ENCODE assay signal across 20 cellular contexts in the genomic region with DNA sequence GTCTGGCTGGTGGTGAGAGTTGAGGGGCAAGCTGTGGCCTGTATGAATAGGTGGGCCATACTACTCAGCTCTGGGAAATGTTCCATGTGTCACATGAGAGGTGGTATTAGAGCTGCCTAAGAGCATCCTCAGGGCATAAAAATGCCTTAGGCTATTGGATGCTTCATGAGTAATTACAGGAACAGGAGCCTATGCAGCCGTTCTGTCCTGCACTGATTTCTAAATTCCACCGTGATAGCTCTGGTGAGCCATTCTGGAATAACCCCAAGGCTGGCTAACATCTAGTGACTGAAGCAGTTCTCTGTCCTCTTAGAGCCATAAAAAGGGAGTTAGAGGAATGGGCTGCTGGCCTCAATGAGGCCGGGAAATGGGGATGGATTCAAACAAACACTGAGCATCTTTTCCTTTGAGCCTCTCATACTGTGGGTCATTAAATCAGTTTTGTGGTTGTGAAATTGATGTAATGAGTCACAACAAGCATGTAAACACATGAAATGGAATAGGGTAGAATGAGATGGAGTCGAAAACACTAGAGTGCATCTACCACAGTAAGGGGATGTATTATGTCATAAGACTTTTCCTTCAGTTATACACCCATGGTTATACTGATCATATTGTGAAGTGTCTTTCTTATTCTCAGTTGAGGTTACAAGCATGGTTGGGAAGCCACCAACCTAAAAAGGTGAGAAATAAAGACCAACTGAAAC. TPM values are rescaled to one million over a fixed set of nuclear protein-coding genes. Genes with fewer than 3 reads are reported as not detected.
DNase-seq lines count a peak whose midpoint lies in the region; ATAC-seq and TF ChIP-seq lines count a peak whose summit lies in the region.
"Had no signal": no experiment of that assay in that cellular context is flagged by ENCODE, and none has a peak within 500 bp of the region (broad histone marks: within the 10 kb centered on the region; RNA-seq: fewer than 3 reads in every experiment).

No MANE protein-coding gene starts in this region.

- no peaks in the 10 kb centered on the region for H3K9me3 ChIP-seq in esophagus muscularis mucosa
- H3K9me3 ChIP-seq: heart left ventricle had no signal

- intact Hi-C loops in esophagus muscularis mucosa (cut with DNase I): no loop called here

- H3K27me3 Mint-ChIP-seq in stimulated activated memory B cell treated with anti-CD40 and anti-IgM and Interleukin-4, amounts not matched to agents 10 μg/mL and 1 μg/mL and 100 μg/mL, for 72 hours: no peaks in the 10 kb centered on the region

- no peaks in the 10 kb centered on the region for H3K4me1 Mint-ChIP-seq in stimulated activated memory B cell treated with anti-CD40 and anti-IgM and Interleukin-4, amounts not matched to agents 10 μg/mL and 1 μg/mL and 100 μg/mL, for 72 hours
- H3K4me1 Mint-ChIP-seq: activated CD4-positive, alpha-beta T cell treated with anti-CD3 and anti-CD28 coated beads, Interleukin-2, amount 10 ng/mL, durations not matched to agents 24 days and 14 days; activated naive CD8-positive, alpha-beta T cell treated with anti-CD3 and anti-CD28 coated beads, Interleukin-2, amount 10 ng/mL, durations not matched to agents 7 days and 5 days had no signal

- H3K36me3 ChIP-seq in esophagus muscularis mucosa: peaks cover 10 to 38% (median 25%) of the 10 kb centered on the region in 4 donors

- no peaks in the 10 kb centered on the region for H3K27me3 ChIP-seq in esophagus muscularis mucosa
- H3K27me3 ChIP-seq: heart left ventricle had no signal

- TF ChIP-seq POLR2A in esophagus muscularis mucosa (IDR thresholded peaks at IDR 0.05; ENCODE audit: low read depth): no peak

- H3K4me1 ChIP-seq in esophagus muscularis mucosa: peaks cover 3 to 55% (median 27%) of the 10 kb centered on the region in 4 donors

- H3K4me3 Mint-ChIP-seq in stimulated activated memory B cell treated with anti-CD40 and anti-IgM and Interleukin-4, amounts not matched to agents 10 μg/mL and 1 μg/mL and 100 μg/mL, for 72 hours: no peak overlapping the region
- H3K4me3 Mint-ChIP-seq: activated CD4-positive, alpha-beta T cell treated with anti-CD3 and anti-CD28 coated beads, Interleukin-2, amount 10 ng/mL, durations not matched to agents 24 days and 14 days; activated naive CD8-positive, alpha-beta T cell treated with anti-CD3 and anti-CD28 coated beads, Interleukin-2, amount 10 ng/mL, durations not matched to agents 7 days and 5 days; type B pancreatic cell had no signal

- no peaks in the 10 kb centered on the region for H3K9me3 Mint-ChIP-seq in stimulated activated memory B cell treated with anti-CD40 and anti-IgM and Interleukin-4, amounts not matched to agents 10 μg/mL and 1 μg/mL and 100 μg/mL, for 72 hours
- H3K9me3 Mint-ChIP-seq: activated CD4-positive, alpha-beta T cell treated with anti-CD3 and anti-CD28 coated beads, Interleukin-2, amount 10 ng/mL, durations not matched to agents 24 days and 14 days; activated naive CD8-positive, alpha-beta T cell treated with anti-CD3 and anti-CD28 coated beads, Interleukin-2, amount 10 ng/mL, durations not matched to agents 7 days and 5 days had no signal

- H3K27ac ChIP-seq in esophagus muscularis mucosa (replicated peaks in 1 of 4): peak overlapping the region in 1 of 4 donors; percentile 31
- H3K27ac ChIP-seq: heart left ventricle had no signal

- 58% methylated on average over 4 of the region's 4 CpGs for WGBS in esophagus muscularis mucosa

- H3K36me3 Mint-ChIP-seq in stimulated activated memory B cell treated with anti-CD40 and anti-IgM and Interleukin-4, amounts not matched to agents 10 μg/mL and 1 μg/mL and 100 μg/mL, for 72 hours: peaks cover 15% of the 10 kb centered on the region
- H3K36me3 Mint-ChIP-seq: activated naive CD8-positive, alpha-beta T cell treated with anti-CD3 and anti-CD28 coated beads, Interleukin-2, amount 10 ng/mL, durations not matched to agents 7 days and 5 days; type B pancreatic cell had no signal

- no peak for ATAC-seq in stimulated activated memory B cell treated with anti-CD40 and anti-IgM and Interleukin-4, amounts not matched to agents 10 μg/mL and 1 μg/mL and 100 μg/mL, for 72 hours
- no peak for ATAC-seq in GM18873 (IDR thresholded peaks at IDR 0.05; ENCODE audit: low FRiP score, unreplicated experiment)
- ATAC-seq: K562 had no signal

- TF ChIP-seq CTCF in AG10803 (conservative IDR thresholded peaks at IDR 0.05; ENCODE audit: low read length) (no peak), esophagus muscularis mucosa (IDR thresholded peaks at IDR 0.05) (no peak)

- H3K4me3 ChIP-seq in AG10803 (ENCODE audit: low read length): no peak overlapping the region
- no peak overlapping the region for H3K4me3 ChIP-seq in esophagus muscularis mucosa
- H3K4me3 ChIP-seq: heart left ventricle, K562 had no signal

- DNase-seq in AG10803 (ENCODE audit: low read depth): peak; percentile 23
- peak; percentile 29 for DNase-seq in GM04504 (ENCODE audit: low read depth)
- peak; percentile 20 for DNase-seq in NCI-H1694 (lab: John Stamatoyannopoulos, UW)
- peak; percentile 75 for DNase-seq in esophagus muscularis mucosa (ENCODE audit: extremely low spot score)
- no peak for DNase-seq in T-helper 1 cell
- DNase-seq in stimulated activated naive CD4-positive, alpha-beta T cell (lab: John Stamatoyannopoulos, UW): no peak
- DNase-seq: activated CD4-positive, alpha-beta T cell treated with anti-CD3 and anti-CD28 coated beads, Interleukin-2, amount 10 ng/mL, durations not matched to agents 24 days and 14 days; activated naive CD8-positive, alpha-beta T cell treated with anti-CD3 and anti-CD28 coated beads, Interleukin-2, amount 10 ng/mL, durations not matched to agents 7 days and 5 days; activated T-cell treated with anti-CD3 and anti-CD28 coated beads for 4 hours; DMS 273 treated with DMSO at 0.1 percent for 48 hours; H7; heart left ventricle; NCI-H2081; nucleus accumbens; stimulated activated CD4-positive, alpha-beta T cell treated with anti-CD3 and anti-CD28 coated beads, Interleukin-4, amount 100 ng/mL, for 4 hours; T1000 had no signal

- no peak overlapping the region for H3K27ac Mint-ChIP-seq in stimulated activated memory B cell treated with anti-CD40 and anti-IgM and Interleukin-4, amounts not matched to agents 10 μg/mL and 1 μg/mL and 100 μg/mL, for 72 hours
- H3K27ac Mint-ChIP-seq: activated CD4-positive, alpha-beta T cell treated with anti-CD3 and anti-CD28 coated beads, Interleukin-2, amount 10 ng/mL, durations not matched to agents 24 days and 14 days; activated naive CD8-positive, alpha-beta T cell treated with anti-CD3 and anti-CD28 coated beads, Interleukin-2, amount 10 ng/mL, durations not matched to agents 7 days and 5 days; type B pancreatic cell had no signal

- no peak for TF ChIP-seq EP300 in esophagus muscularis mucosa (IDR thresholded peaks at IDR 0.05)

RNA-seq across cellular contexts. Expression of gene DGKG, which starts 41.0 kb away (rescaled TPM):
- 100 to 1,000 TPM in 2 of 4 donors, 10 to 100 TPM in 2; 75.0 to 169 (median 104) TPM for total RNA-seq in esophagus muscularis mucosa

Comparison
In these comparisons a context has a peak if more than half of its experiments do, and no peak if none do; other contexts are left out.
1. DNase-seq: peak in AG10803 (single experiment), GM04504 (single experiment), NCI-H1694 (single experiment) and esophagus muscularis mucosa (single experiment); none in T-helper 1 cell (0 of 5) and stimulated activated naive CD4-positive, alpha-beta T cell (0 of 6).